Comparison of ENCODE assay signal across 22 cellular contexts in genomic region chr6:23179994-23180393, GRCh38.
DNase-seq lines count a peak whose midpoint lies in the region; ATAC-seq, FAIRE-seq and TF ChIP-seq lines count a peak whose summit lies in the region.
"Had no signal": no experiment of that assay in that cellular context is flagged by ENCODE, and none has a peak within 500 bp of the region (broad histone marks: within the 10 kb centered on the region; RNA-seq: fewer than 3 reads in every experiment).

No MANE protein-coding gene starts in this region.

- H3K4me3 Mint-ChIP-seq in astrocyte (ENCODE audit: unreplicated experiment) (no peak overlapping the region), progenitor cell of endocrine pancreas (ENCODE audit: low read depth) (no peak overlapping the region)
- H3K4me3 Mint-ChIP-seq: activated CD4-positive, alpha-beta T cell treated with anti-CD3 and anti-CD28 coated beads, Interleukin-2, amount 10 ng/mL, durations not matched to agents 24 days and 14 days; activated T-cell treated with anti-CD3 and anti-CD28 coated beads, Interleukin-2, amount 50 U/mL, for 4 hours; stimulated activated memory B cell treated with anti-CD40 and anti-IgM and Interleukin-4, amounts not matched to agents 10 μg/mL and 1 μg/mL and 100 μg/mL, for 72 hours had no signal

- H3K36me3 Mint-ChIP-seq in astrocyte (ENCODE audit: low read depth, unreplicated experiment) = no peaks in the 10 kb centered on the region
- no peaks in the 10 kb centered on the region for H3K36me3 Mint-ChIP-seq in progenitor cell of endocrine pancreas (ENCODE audit: insufficient read depth)
- H3K36me3 Mint-ChIP-seq: stimulated activated memory B cell treated with anti-CD40 and anti-IgM and Interleukin-4, amounts not matched to agents 10 μg/mL and 1 μg/mL and 100 μg/mL, for 72 hours had no signal

- H3K36me3 ChIP-seq in heart left ventricle (no peaks in the 10 kb centered on the region), astrocyte (ENCODE audit: insufficient read depth, low read length) (no peaks in the 10 kb centered on the region)
- H3K36me3 ChIP-seq: sigmoid colon, suprapubic skin, WERI-Rb-1 had no signal

- no peak overlapping the region for H3K4me3 ChIP-seq in heart left ventricle
- no peak overlapping the region for H3K4me3 ChIP-seq in astrocyte (ENCODE audit: insufficient read depth, low read depth, low read length)
- H3K4me3 ChIP-seq: GM12878, lung, mucosa of descending colon, sigmoid colon, suprapubic skin had no signal

- no peak for DNase-seq in heart left ventricle
- DNase-seq in Right ventricle myocardium inferior (ENCODE audit: missing footprints) = no peak
- peak; percentile 59 for DNase-seq in NCI-H2196 (lab: John Stamatoyannopoulos, UW; ENCODE audit: unreplicated experiment)
- DNase-seq in astrocyte (ENCODE audit: low read depth) = no peak
- DNase-seq in progenitor cell of endocrine pancreas (ENCODE audit: low spot score, unreplicated experiment) = no peak
- no peak for DNase-seq in activated CD4-positive, alpha-beta T cell treated with anti-CD3 and anti-CD28 coated beads, Interleukin-2, amount 50 U/mL, for 48 hours
- DNase-seq in activated CD4-positive, alpha-beta T cell treated with anti-CD3 and anti-CD28 coated beads for 48 hours = no peak
- DNase-seq: activated CD4-positive, alpha-beta T cell treated with anti-CD3 and anti-CD28 coated beads, Interleukin-2, amount 10 ng/mL, durations not matched to agents 24 days and 14 days; activated naive CD4-positive, alpha-beta T cell; activated T-cell treated with anti-CD3 and anti-CD28 coated beads, Interleukin-2, amount 50 U/mL, for 4 hours; Calu3; islet precursor cell; NCI-H526 treated with DMSO at 0.1 percent for 48 hours; stimulated activated CD4-positive, alpha-beta T cell treated with anti-CD3 and anti-CD28 coated beads, Interleukin-4, amount 100 ng/mL, for 4 hours had no signal

- ATAC-seq in heart left ventricle (no peak), Right ventricle myocardium inferior (no peak)
- ATAC-seq: activated T-cell treated with anti-CD3 and anti-CD28 coated beads, Interleukin-2, amount 50 U/mL, for 4 hours; GM12878; mucosa of descending colon; stimulated activated memory B cell treated with anti-CD40 and anti-IgM and Interleukin-4, amounts not matched to agents 10 μg/mL and 1 μg/mL and 100 μg/mL, for 72 hours had no signal

- intact Hi-C loops in heart left ventricle (cut with DNase I) = no loop called here
- intact Hi-C loops in Right ventricle myocardium inferior (cut with DNase I) = no loop called here

- H3K27ac Mint-ChIP-seq in astrocyte (ENCODE audit: unreplicated experiment) = no peak overlapping the region
- H3K27ac Mint-ChIP-seq in progenitor cell of endocrine pancreas = peak overlapping the region; percentile 30
- H3K27ac Mint-ChIP-seq: activated CD4-positive, alpha-beta T cell treated with anti-CD3 and anti-CD28 coated beads, Interleukin-2, amount 10 ng/mL, durations not matched to agents 24 days and 14 days; stimulated activated memory B cell treated with anti-CD40 and anti-IgM and Interleukin-4, amounts not matched to agents 10 μg/mL and 1 μg/mL and 100 μg/mL, for 72 hours had no signal

- H3K79me2 ChIP-seq in astrocyte (ENCODE audit: insufficient read depth, low read length) = no peaks in the 10 kb centered on the region

- no peaks in the 10 kb centered on the region for H3K9me3 ChIP-seq in heart left ventricle
- no peaks in the 10 kb centered on the region for H3K9me3 ChIP-seq in astrocyte (ENCODE audit: insufficient read depth, low read depth, low read length)
- H3K9me3 ChIP-seq: mucosa of descending colon, sigmoid colon, suprapubic skin had no signal

- H3K4me1 ChIP-seq in heart left ventricle = peaks cover 0 to 19% (median 2%) of the 10 kb centered on the region in 12 donors
- H3K4me1 ChIP-seq in astrocyte (ENCODE audit: insufficient read depth, low read length) = peaks cover 11% of the 10 kb centered on the region
- H3K4me1 ChIP-seq: suprapubic skin had no signal

- 93 to 98% (median 96%) methylated on average over 4 of the region's 4 CpGs for WGBS in heart left ventricle, 4 donors

- H2AFZ ChIP-seq in astrocyte (ENCODE audit: low read depth, low read length) = peak overlapping the region; percentile 36

- TF ChIP-seq POLR2A in heart left ventricle (IDR thresholded peaks at IDR 0.05) = no peak

- H3K9me3 Mint-ChIP-seq in astrocyte (ENCODE audit: unreplicated experiment) = no peaks in the 10 kb centered on the region
- peaks cover 3% of the 10 kb centered on the region for H3K9me3 Mint-ChIP-seq in progenitor cell of endocrine pancreas (ENCODE audit: low read depth)
- H3K9me3 Mint-ChIP-seq: activated CD4-positive, alpha-beta T cell treated with anti-CD3 and anti-CD28 coated beads, Interleukin-2, amount 10 ng/mL, durations not matched to agents 24 days and 14 days had no signal

- FAIRE-seq in astrocyte (lab: Jason Lieb, UNC) = no peak
- FAIRE-seq: GM12878, RCC 7860 had no signal

- peak overlapping the region in 7 of 12 donors; percentile 11 to 76 (median 56) for H3K27ac ChIP-seq in heart left ventricle
- no peak overlapping the region for H3K27ac ChIP-seq in astrocyte (ENCODE audit: low read depth, low read length)
- H3K27ac ChIP-seq: sigmoid colon, suprapubic skin, WERI-Rb-1 had no signal

- no peaks in the 10 kb centered on the region for H4K20me1 ChIP-seq in astrocyte (ENCODE audit: insufficient read depth, low read length)

- TF ChIP-seq CTCF in heart left ventricle (IDR thresholded peaks at IDR 0.05) (no peak), astrocyte (IDR thresholded peaks at IDR 0.05; ENCODE audit: insufficient read depth, low read depth, low read length) (no peak), progenitor cell of endocrine pancreas (IDR thresholded peaks at IDR 0.05; ENCODE audit: unreplicated experiment) (no peak)

- H3K27me3 ChIP-seq in heart left ventricle (no peaks in the 10 kb centered on the region), astrocyte (ENCODE audit: insufficient read depth, low read length) (no peaks in the 10 kb centered on the region)
- H3K27me3 ChIP-seq: sigmoid colon, suprapubic skin had no signal

- H3K9ac ChIP-seq in astrocyte (ENCODE audit: low read length) = no peak overlapping the region

- H3K4me1 Mint-ChIP-seq in astrocyte (ENCODE audit: low read depth, unreplicated experiment) (peaks cover 3% of the 10 kb centered on the region), progenitor cell of endocrine pancreas (ENCODE audit: low read depth) (peaks cover 18% of the 10 kb centered on the region)
- H3K4me1 Mint-ChIP-seq: activated CD4-positive, alpha-beta T cell treated with anti-CD3 and anti-CD28 coated beads, Interleukin-2, amount 10 ng/mL, durations not matched to agents 24 days and 14 days; stimulated activated memory B cell treated with anti-CD40 and anti-IgM and Interleukin-4, amounts not matched to agents 10 μg/mL and 1 μg/mL and 100 μg/mL, for 72 hours had no signal

- H3K27me3 Mint-ChIP-seq in astrocyte (ENCODE audit: low read depth, unreplicated experiment) (no peaks in the 10 kb centered on the region), progenitor cell of endocrine pancreas (peaks cover 7% of the 10 kb centered on the region)
- H3K27me3 Mint-ChIP-seq: activated CD4-positive, alpha-beta T cell treated with anti-CD3 and anti-CD28 coated beads, Interleukin-2, amount 10 ng/mL, durations not matched to agents 24 days and 14 days; stimulated activated memory B cell treated with anti-CD40 and anti-IgM and Interleukin-4, amounts not matched to agents 10 μg/mL and 1 μg/mL and 100 μg/mL, for 72 hours had no signal

- H3K4me2 ChIP-seq in astrocyte (ENCODE audit: low read length) = no peak overlapping the region
